Comparison of ENCODE assay signal across 8 cellular contexts in genomic region chr12:95700316-95700785, GRCh38.
A peak's percentile ranks its signal among the peaks of the same experiment; 100 is the strongest.
DNase-seq lines count a peak whose midpoint lies in the region; ATAC-seq and TF ChIP-seq lines count a peak whose summit lies in the region.

No MANE protein-coding gene starts in this region.

- H3K4me3 ChIP-seq in tibial nerve, result no peak overlapping the region

- no peaks in the 10 kb centered on the region for H3K27me3 ChIP-seq in tibial nerve

- TF ChIP-seq EP300 in tibial nerve (IDR thresholded peaks at IDR 0.05), result no peak

- 49 to 57% methylated on average over 7 of the region's 7 CpGs for WGBS in tibial nerve, 2 donors

- no peak for TF ChIP-seq POLR2A in tibial nerve (IDR thresholded peaks at IDR 0.05)

- ATAC-seq in GM18499 (IDR thresholded peaks at IDR 0.05; ENCODE audit: insufficient read depth, unreplicated experiment) (peak; percentile 91), GM21786 (IDR thresholded peaks at IDR 0.05; ENCODE audit: unreplicated experiment) (peak; percentile 96)

- no peaks in the 10 kb centered on the region for H3K9me3 ChIP-seq in tibial nerve

- TF ChIP-seq CTCF in tibial nerve (IDR thresholded peaks at IDR 0.05), result no peak

- peak; percentile 12 for DNase-seq in LoVo (ENCODE audit: low spot score)
- peak; percentile 47 for DNase-seq in hepatic stellate cell (ENCODE audit: low spot score)
- DNase-seq in tibial nerve (ENCODE audit: low spot score in 2 of 2), result no peak
- no peak for DNase-seq in SHP77 (lab: John Stamatoyannopoulos, UW)
- DNase-seq in NCI-H82 (lab: John Stamatoyannopoulos, UW), result no peak
- DNase-seq in inferior parietal cortex (ENCODE audit: extremely low spot score), result no peak

- no peaks in the 10 kb centered on the region for H3K36me3 ChIP-seq in tibial nerve

- peaks cover 0 to 24% (median 2%) of the 10 kb centered on the region in 4 donors for H3K4me1 ChIP-seq in tibial nerve

- H3K27ac ChIP-seq in tibial nerve, result peak overlapping the region in 1 of 4 donors; percentile 6

Comparison
In these comparisons a context has a peak if more than half of its experiments do, and no peak if none do; other contexts are left out.
1. DNase-seq: peak in LoVo (single experiment) and hepatic stellate cell (single experiment); none in tibial nerve (0 of 2), SHP77 (0 of 2), NCI-H82 (single experiment) and inferior parietal cortex (single experiment).